1 cellular context compared by ENCODE assay signal in genomic region chr1:42380617-42381423, GRCh38.
TF ChIP-seq lines count a peak whose summit lies in the region.

Gene RIMKLA (plus strand): TSS chr1:42380792. CDS start chr1:42380935, 143 bp downstream.

TF ChIP-seq in WTC11, 78 proteins besides CTCF, POLR2A, EP300 and RAD21 (continued from another document):
- TF ChIP-seq, protein P1, sequence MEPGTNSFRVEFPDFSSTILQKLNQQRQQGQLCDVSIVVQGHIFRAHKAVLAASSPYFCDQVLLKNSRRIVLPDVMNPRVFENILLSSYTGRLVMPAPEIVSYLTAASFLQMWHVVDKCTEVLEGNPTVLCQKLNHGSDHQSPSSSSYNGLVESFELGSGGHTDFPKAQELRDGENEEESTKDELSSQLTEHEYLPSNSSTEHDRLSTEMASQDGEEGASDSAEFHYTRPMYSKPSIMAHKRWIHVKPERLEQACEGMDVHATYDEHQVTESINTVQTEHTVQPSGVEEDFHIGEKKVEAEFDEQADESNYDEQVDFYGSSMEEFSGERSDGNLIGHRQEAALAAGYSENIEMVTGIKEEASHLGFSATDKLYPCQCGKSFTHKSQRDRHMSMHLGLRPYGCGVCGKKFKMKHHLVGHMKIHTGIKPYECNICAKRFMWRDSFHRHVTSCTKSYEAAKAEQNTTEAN (CRISPR knock-in tag; IDR thresholded peaks at IDR 0.05): no peak
- peak; percentile 71 for TF ChIP-seq FOXK1 (CRISPR knock-in tag; IDR thresholded peaks at IDR 0.05)
- no peak for TF ChIP-seq MXD4 (CRISPR knock-in tag; IDR thresholded peaks at IDR 0.05; ENCODE audit: borderline replicate concordance)
- peak; percentile 60; the same call in 1 of the 2 replicates for TF ChIP-seq MAX (CRISPR knock-in tag; IDR thresholded peaks at IDR 0.05)
- TF ChIP-seq ZNF138 (CRISPR knock-in tag; conservative IDR thresholded peaks at IDR 0.05): no peak
- TF ChIP-seq ZBTB21 (CRISPR knock-in tag; IDR thresholded peaks at IDR 0.05; ENCODE audit: borderline replicate concordance): no peak
- no peak for TF ChIP-seq SOX15 (CRISPR knock-in tag; IDR thresholded peaks at IDR 0.05)
- TF ChIP-seq ZNF232 (CRISPR knock-in tag; IDR thresholded peaks at IDR 0.05): no peak
- no peak for TF ChIP-seq NFATC4 (CRISPR knock-in tag; IDR thresholded peaks at IDR 0.05)
- TF ChIP-seq, protein P2, sequence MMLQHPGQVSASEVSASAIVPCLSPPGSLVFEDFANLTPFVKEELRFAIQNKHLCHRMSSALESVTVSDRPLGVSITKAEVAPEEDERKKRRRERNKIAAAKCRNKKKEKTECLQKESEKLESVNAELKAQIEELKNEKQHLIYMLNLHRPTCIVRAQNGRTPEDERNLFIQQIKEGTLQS (CRISPR knock-in tag; conservative IDR thresholded peaks at IDR 0.05): no peak
- no peak for TF ChIP-seq ZNF416 (CRISPR knock-in tag; IDR thresholded peaks at IDR 0.05)
- TF ChIP-seq ETV6 (CRISPR knock-in tag; IDR thresholded peaks at IDR 0.05): no peak
- TF ChIP-seq USF2 (CRISPR knock-in tag; IDR thresholded peaks at IDR 0.05): no peak
- no peak for TF ChIP-seq E2F1 (CRISPR knock-in tag; IDR thresholded peaks at IDR 0.05)
- TF ChIP-seq, protein P3, sequence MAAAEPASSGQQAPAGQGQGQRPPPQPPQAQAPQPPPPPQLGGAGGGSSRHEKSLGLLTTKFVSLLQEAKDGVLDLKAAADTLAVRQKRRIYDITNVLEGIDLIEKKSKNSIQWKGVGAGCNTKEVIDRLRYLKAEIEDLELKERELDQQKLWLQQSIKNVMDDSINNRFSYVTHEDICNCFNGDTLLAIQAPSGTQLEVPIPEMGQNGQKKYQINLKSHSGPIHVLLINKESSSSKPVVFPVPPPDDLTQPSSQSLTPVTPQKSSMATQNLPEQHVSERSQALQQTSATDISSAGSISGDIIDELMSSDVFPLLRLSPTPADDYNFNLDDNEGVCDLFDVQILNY (CRISPR knock-in tag; IDR thresholded peaks at IDR 0.05): no peak
- TF ChIP-seq HMGA2 (CRISPR knock-in tag; IDR thresholded peaks at IDR 0.05): no peak
- TF ChIP-seq PREB (CRISPR knock-in tag; IDR thresholded peaks at IDR 0.05; ENCODE audit: borderline replicate concordance): no peak
- 0 out of 2 replicates have a peak, but pooled peaks have one; percentile 37 for TF ChIP-seq KAT7 (CRISPR knock-in tag; IDR thresholded peaks at IDR 0.05; ENCODE audit: borderline replicate concordance)
- no peak for TF ChIP-seq JUN (CRISPR knock-in tag; IDR thresholded peaks at IDR 0.05)
- TF ChIP-seq TCF7 (CRISPR knock-in tag; IDR thresholded peaks at IDR 0.05; ENCODE audit: low read depth): peak; percentile 56; the same call in 1 of the 2 replicates
- no peak for TF ChIP-seq TP53 (CRISPR knock-in tag; IDR thresholded peaks at IDR 0.05)
- TF ChIP-seq ZNF317 (CRISPR knock-in tag; IDR thresholded peaks at IDR 0.05; ENCODE audit: borderline replicate concordance, low read depth): no peak
- TF ChIP-seq ESRRA (CRISPR knock-in tag; IDR thresholded peaks at IDR 0.05; ENCODE audit: borderline replicate concordance): no peak
- TF ChIP-seq NFYB (CRISPR knock-in tag; conservative IDR thresholded peaks at IDR 0.05; ENCODE audit: low read depth): peak; percentile 82
- no peak for TF ChIP-seq CDX4 (CRISPR knock-in tag; IDR thresholded peaks at IDR 0.05; ENCODE audit: borderline replicate concordance)
- TF ChIP-seq ZNF671 (CRISPR knock-in tag; IDR thresholded peaks at IDR 0.05): no peak
- TF ChIP-seq, protein P4, sequence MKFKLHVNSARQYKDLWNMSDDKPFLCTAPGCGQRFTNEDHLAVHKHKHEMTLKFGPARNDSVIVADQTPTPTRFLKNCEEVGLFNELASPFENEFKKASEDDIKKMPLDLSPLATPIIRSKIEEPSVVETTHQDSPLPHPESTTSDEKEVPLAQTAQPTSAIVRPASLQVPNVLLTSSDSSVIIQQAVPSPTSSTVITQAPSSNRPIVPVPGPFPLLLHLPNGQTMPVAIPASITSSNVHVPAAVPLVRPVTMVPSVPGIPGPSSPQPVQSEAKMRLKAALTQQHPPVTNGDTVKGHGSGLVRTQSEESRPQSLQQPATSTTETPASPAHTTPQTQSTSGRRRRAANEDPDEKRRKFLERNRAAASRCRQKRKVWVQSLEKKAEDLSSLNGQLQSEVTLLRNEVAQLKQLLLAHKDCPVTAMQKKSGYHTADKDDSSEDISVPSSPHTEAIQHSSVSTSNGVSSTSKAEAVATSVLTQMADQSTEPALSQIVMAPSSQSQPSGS (CRISPR knock-in tag; IDR thresholded peaks at IDR 0.05; ENCODE audit: borderline replicate concordance, low read depth): no peak
- no peak for TF ChIP-seq NR1H2 (CRISPR knock-in tag; IDR thresholded peaks at IDR 0.05)
- no peak for TF ChIP-seq PRRX2 (CRISPR knock-in tag; IDR thresholded peaks at IDR 0.05)
- no peak for TF ChIP-seq GABPB1 (CRISPR knock-in tag; IDR thresholded peaks at IDR 0.05)
TF ChIP-seq in WTC11: peak in this region for 8.
